Comparison of ENCODE assay signal across 8 cellular contexts in genomic region chr14:68283378-68284123, GRCh38.
A peak's percentile ranks its signal among the peaks of the same experiment; 100 is the strongest.
DNase-seq lines count a peak whose midpoint lies in the region; ATAC-seq and TF ChIP-seq lines count a peak whose summit lies in the region.

No MANE protein-coding gene starts in this region.

- DNase-seq in GM12865 (ENCODE audit: low read depth): peak; percentile 97
- peak; percentile 53 for DNase-seq in activated CD4-positive, alpha-beta T cell treated with anti-CD3 and anti-CD28 coated beads for 48 hours
- peak; percentile 62 for DNase-seq in germinal center (ENCODE audit: low spot score)
- peak; percentile 19 to 33 for DNase-seq in stimulated activated CD8-positive, alpha-beta memory T cell treated with anti-CD3 and anti-CD28 coated beads, Interleukin-2, amount 100 ng/mL, for 48 hours (ENCODE audit: low read depth in 2 of 2)
- no peak for DNase-seq in NCI-H345 (lab: John Stamatoyannopoulos, UW)
- no peak for DNase-seq in DMS53 treated with DMSO at 0.1 percent for 48 hours (lab: John Stamatoyannopoulos, UW; ENCODE audit: unreplicated experiment)
- DNase-seq in NCI-H1930 (lab: John Stamatoyannopoulos, UW): no peak

- TF ChIP-seq CTCF in GM12865 (IDR thresholded peaks at IDR 0.05; ENCODE audit: insufficient read depth, low read depth, low read length, missing control alignments): no peak

- peak overlapping the region; percentile 4 for H3K4me3 ChIP-seq in GM12865 (ENCODE audit: low read depth, low read length)

- ATAC-seq in HG02852 (IDR thresholded peaks at IDR 0.05; ENCODE audit: unreplicated experiment): peak; percentile 43

Comparison
In these comparisons a context has a peak if more than half of its experiments do, and no peak if none do; other contexts are left out.
1. DNase-seq: peak in GM12865 (single experiment), activated CD4-positive, alpha-beta T cell treated with anti-CD3 and anti-CD28 coated beads for 48 hours (single experiment), germinal center (single experiment) and stimulated activated CD8-positive, alpha-beta memory T cell treated with anti-CD3 and anti-CD28 coated beads, Interleukin-2, amount 100 ng/mL, for 48 hours (2 of 2); none in NCI-H345 (single experiment), DMS53 treated with DMSO at 0.1 percent for 48 hours (single experiment) and NCI-H1930 (0 of 2).